ENCODE assay signal across 24 cellular contexts in genomic region chr16:72036098-72036497, GRCh38. TPM values are rescaled to one million over a fixed set of nuclear protein-coding genes. Genes with fewer than 3 reads are reported as not detected.
A peak's percentile ranks its signal among the peaks of the same experiment; 100 is the strongest.
DNase-seq lines count a peak whose midpoint lies in the region; ATAC-seq and TF ChIP-seq lines count a peak whose summit lies in the region.
"Had no signal": no experiment of that assay in that cellular context is flagged by ENCODE, and none has a peak within 500 bp of the region (broad histone marks: within the 10 kb centered on the region; RNA-seq: fewer than 3 reads in every experiment).

No MANE protein-coding gene starts in this region.

- no peaks in the 10 kb centered on the region for H3K36me3 ChIP-seq in H7 (replicated peaks; ENCODE audit: control insufficient read depth, insufficient read depth, low read length)
- no peaks in the 10 kb centered on the region for H3K36me3 ChIP-seq in body of pancreas (replicated peaks in 1 of 2; ENCODE audit: insufficient read depth in 1 of 2, low read depth in 2 of 2)
- H3K36me3 ChIP-seq: HAP-1, SJSA1 had no signal

- no peak overlapping the region for H3K27ac ChIP-seq in body of pancreas
- H3K27ac ChIP-seq: A549, SJSA1 had no signal

- H3K27me3 ChIP-seq in H7 (ENCODE audit: control insufficient read depth, insufficient read depth, low read length) (no peaks in the 10 kb centered on the region), body of pancreas (no peaks in the 10 kb centered on the region)
- H3K27me3 ChIP-seq: SJSA1 had no signal

- POLR2A ChIA-PET in WTC11 (lab: Charles Lee), result no interaction called here

- ATAC-seq in WTC11 (peak; percentile 41), HG03159 (IDR thresholded peaks at IDR 0.05; ENCODE audit: unreplicated experiment) (no peak), body of pancreas (no peak)
- ATAC-seq in stimulated activated effector memory CD8-positive, alpha-beta T cell treated with anti-CD3 and anti-CD28 coated beads, Interleukin-12 subunit alpha, Interleukin-12 subunit beta, amount 100 ng/mL, for 72 hours, result no peak
- ATAC-seq: Right ventricle myocardium inferior had no signal

- CTCF ChIA-PET in WTC11 (lab: Charles Lee), result interaction anchor here (0.8 kb wide), 1 partner anchor 15 kb away, joined by 4 read pairs; no protein-coding TSS in a partner anchor

- H3K36me3 Mint-ChIP-seq in WTC11, result no peaks in the 10 kb centered on the region
- no peaks in the 10 kb centered on the region for H3K36me3 Mint-ChIP-seq in stimulated activated effector memory CD8-positive, alpha-beta T cell treated with anti-CD3 and anti-CD28 coated beads, Interleukin-12 subunit alpha, Interleukin-12 subunit beta, amount 100 ng/mL, for 72 hours

- H3K9me3 ChIP-seq in body of pancreas, result no peaks in the 10 kb centered on the region
- H3K9me3 ChIP-seq: A549, HAP-1, SJSA1 had no signal

- H3K4me3 Mint-ChIP-seq in WTC11, result no peak overlapping the region
- H3K4me3 Mint-ChIP-seq in stimulated activated effector memory CD8-positive, alpha-beta T cell treated with anti-CD3 and anti-CD28 coated beads, Interleukin-12 subunit alpha, Interleukin-12 subunit beta, amount 100 ng/mL, for 72 hours, result no peak overlapping the region
- H3K4me3 Mint-ChIP-seq: B cell, CD14-positive monocyte, IgD-negative memory B cell had no signal

- intact Hi-C loops in body of pancreas (cut with DNase I), result no loop called here

- H3K4me1 ChIP-seq in body of pancreas, result peaks cover under 1% of the 10 kb centered on the region
- H3K4me1 ChIP-seq: A549, SJSA1 had no signal

- H3K9me3 Mint-ChIP-seq in WTC11, result no peaks in the 10 kb centered on the region
- H3K9me3 Mint-ChIP-seq in stimulated activated effector memory CD8-positive, alpha-beta T cell treated with anti-CD3 and anti-CD28 coated beads, Interleukin-12 subunit alpha, Interleukin-12 subunit beta, amount 100 ng/mL, for 72 hours, result no peaks in the 10 kb centered on the region
- H3K9me3 Mint-ChIP-seq: IgD-negative memory B cell had no signal

- peaks cover 19% of the 10 kb centered on the region for H3K4me1 Mint-ChIP-seq in WTC11
- no peaks in the 10 kb centered on the region for H3K4me1 Mint-ChIP-seq in stimulated activated effector memory CD8-positive, alpha-beta T cell treated with anti-CD3 and anti-CD28 coated beads, Interleukin-12 subunit alpha, Interleukin-12 subunit beta, amount 100 ng/mL, for 72 hours
- H3K4me1 Mint-ChIP-seq: B cell, CD14-positive monocyte, IgD-negative memory B cell had no signal

- H3K27ac Mint-ChIP-seq in WTC11, result 0 out of 2 replicates have a peak overlapping the region, but pooled peaks have one; percentile 41
- peak overlapping the region; percentile 60 for H3K27ac Mint-ChIP-seq in stimulated activated effector memory CD8-positive, alpha-beta T cell treated with anti-CD3 and anti-CD28 coated beads, Interleukin-12 subunit alpha, Interleukin-12 subunit beta, amount 100 ng/mL, for 72 hours
- H3K27ac Mint-ChIP-seq: B cell, CD14-positive monocyte, IgD-negative memory B cell had no signal

- DNase-seq in H7 (peak; percentile 37), WTC11 (ENCODE audit: low spot score) (no peak), islet precursor cell (peak; percentile 41), OCI-M2 (lab: John Stamatoyannopoulos, UW; ENCODE audit: unreplicated experiment) (no peak), body of pancreas (no peak)
- DNase-seq in stimulated activated effector memory CD8-positive, alpha-beta T cell treated with anti-CD3 and anti-CD28 coated beads, Interleukin-12 subunit alpha, Interleukin-12 subunit beta, amount 100 ng/mL, for 72 hours (ENCODE audit: low spot score in 2 of 2), result no peak
- DNase-seq: DMS53, GF-D8, Karpas-422, NCI-H1417 treated with DMSO at 0.1 percent for 48 hours, NCI-H187, NCI-H446, NCI-H526, OCI-M1, SW 1271 had no signal

- no peak overlapping the region for H3K4me3 ChIP-seq in H7 (ENCODE audit: insufficient read depth, low read depth, low read length)
- H3K4me3 ChIP-seq in body of pancreas, result no peak overlapping the region
- H3K4me3 ChIP-seq: A549, HAP-1, SJSA1 had no signal

- no peak for TF ChIP-seq POLR2A in body of pancreas (IDR thresholded peaks at IDR 0.05)

- WGBS in body of pancreas, 2 donors, result 80 to 81% methylated on average over 5 of the region's 5 CpGs

- H3K27me3 Mint-ChIP-seq in WTC11 (ENCODE audit: low read depth), result no peaks in the 10 kb centered on the region; the same call in 1 of the 2 replicates
- H3K27me3 Mint-ChIP-seq: B cell, IgD-negative memory B cell had no signal

- TF ChIP-seq CTCF in WTC11 (IDR thresholded peaks at IDR 0.05), result no peak
- TF ChIP-seq CTCF in body of pancreas (IDR thresholded peaks at IDR 0.05), result no peak

TF ChIP-seq in WTC11, 78 proteins besides CTCF, POLR2A, EP300 and RAD21 (continues in another document):
- TF ChIP-seq ZNF232 (CRISPR knock-in tag; IDR thresholded peaks at IDR 0.05), result no peak
- TF ChIP-seq, protein P1, sequence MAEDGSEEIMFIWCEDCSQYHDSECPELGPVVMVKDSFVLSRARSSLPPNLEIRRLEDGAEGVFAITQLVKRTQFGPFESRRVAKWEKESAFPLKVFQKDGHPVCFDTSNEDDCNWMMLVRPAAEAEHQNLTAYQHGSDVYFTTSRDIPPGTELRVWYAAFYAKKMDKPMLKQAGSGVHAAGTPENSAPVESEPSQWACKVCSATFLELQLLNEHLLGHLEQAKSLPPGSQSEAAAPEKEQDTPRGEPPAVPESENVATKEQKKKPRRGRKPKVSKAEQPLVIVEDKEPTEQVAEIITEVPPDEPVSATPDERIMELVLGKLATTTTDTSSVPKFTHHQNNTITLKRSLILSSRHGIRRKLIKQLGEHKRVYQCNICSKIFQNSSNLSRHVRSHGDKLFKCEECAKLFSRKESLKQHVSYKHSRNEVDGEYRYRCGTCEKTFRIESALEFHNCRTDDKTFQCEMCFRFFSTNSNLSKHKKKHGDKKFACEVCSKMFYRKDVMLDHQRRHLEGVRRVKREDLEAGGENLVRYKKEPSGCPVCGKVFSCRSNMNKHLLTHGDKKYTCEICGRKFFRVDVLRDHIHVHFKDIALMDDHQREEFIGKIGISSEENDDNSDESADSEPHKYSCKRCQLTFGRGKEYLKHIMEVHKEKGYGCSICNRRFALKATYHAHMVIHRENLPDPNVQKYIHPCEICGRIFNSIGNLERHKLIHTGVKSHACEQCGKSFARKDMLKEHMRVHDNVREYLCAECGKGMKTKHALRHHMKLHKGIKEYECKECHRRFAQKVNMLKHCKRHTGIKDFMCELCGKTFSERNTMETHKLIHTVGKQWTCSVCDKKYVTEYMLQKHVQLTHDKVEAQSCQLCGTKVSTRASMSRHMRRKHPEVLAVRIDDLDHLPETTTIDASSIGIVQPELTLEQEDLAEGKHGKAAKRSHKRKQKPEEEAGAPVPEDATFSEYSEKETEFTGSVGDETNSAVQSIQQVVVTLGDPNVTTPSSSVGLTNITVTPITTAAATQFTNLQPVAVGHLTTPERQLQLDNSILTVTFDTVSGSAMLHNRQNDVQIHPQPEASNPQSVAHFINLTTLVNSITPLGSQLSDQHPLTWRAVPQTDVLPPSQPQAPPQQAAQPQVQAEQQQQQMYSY (CRISPR knock-in tag; IDR thresholded peaks at IDR 0.05), result peak; percentile 91
- TF ChIP-seq, protein P2, sequence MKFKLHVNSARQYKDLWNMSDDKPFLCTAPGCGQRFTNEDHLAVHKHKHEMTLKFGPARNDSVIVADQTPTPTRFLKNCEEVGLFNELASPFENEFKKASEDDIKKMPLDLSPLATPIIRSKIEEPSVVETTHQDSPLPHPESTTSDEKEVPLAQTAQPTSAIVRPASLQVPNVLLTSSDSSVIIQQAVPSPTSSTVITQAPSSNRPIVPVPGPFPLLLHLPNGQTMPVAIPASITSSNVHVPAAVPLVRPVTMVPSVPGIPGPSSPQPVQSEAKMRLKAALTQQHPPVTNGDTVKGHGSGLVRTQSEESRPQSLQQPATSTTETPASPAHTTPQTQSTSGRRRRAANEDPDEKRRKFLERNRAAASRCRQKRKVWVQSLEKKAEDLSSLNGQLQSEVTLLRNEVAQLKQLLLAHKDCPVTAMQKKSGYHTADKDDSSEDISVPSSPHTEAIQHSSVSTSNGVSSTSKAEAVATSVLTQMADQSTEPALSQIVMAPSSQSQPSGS (CRISPR knock-in tag; IDR thresholded peaks at IDR 0.05; ENCODE audit: borderline replicate concordance, low read depth), result no peak

RNA-seq across cellular contexts. Expression of gene HP, which starts 18.2 kb away (rescaled TPM):
- total RNA-seq in H7 (2014; rRNA removed; shearing (Covaris generic)), result 1.6 and 9.8 TPM in 2 replicates
- total RNA-seq in WTC11 (2021) (10.0 to 20.6 TPM (median 11.1 TPM) in 3 replicates), body of pancreas (10 to 100 TPM in 1 of 2 donors, 1 to 10 TPM in 1; 3.6 to 15.5 TPM)
- total RNA-seq: B cell, M059J had no signal

RNA-seq across cellular contexts. Expression of gene HPR, which starts 26.9 kb away (rescaled TPM):
- total RNA-seq in H7 (2014; rRNA removed; shearing (Covaris generic)), result not detected in 2 replicates
- total RNA-seq in WTC11 (2021) (0.37 TPM in 1 of 3 replicates, not detected in the others), body of pancreas (not detected)
- total RNA-seq: B cell, M059J, SJSA1 had no signal

RNA-seq across cellular contexts. Expression of gene DHODH, which starts 27.6 kb away (rescaled TPM):
- 21.8 and 22.4 TPM in 2 replicates for total RNA-seq in H7 (2014; rRNA removed; shearing (Covaris generic))
- total RNA-seq in WTC11 (2021) (15.3 to 19.0 TPM (median 16.5 TPM) in 3 replicates), body of pancreas (1 to 10 TPM; 4.4 to 5.3 TPM)

RNA-seq across cellular contexts. Expression of gene PKD1L3, which starts 35.9 kb away (rescaled TPM):
- total RNA-seq in H7 (2014; rRNA removed; shearing (Covaris generic)), result 0.03 TPM in 1 of 2 replicates, not detected in the other
- total RNA-seq in WTC11 (2021) (not detected in 3 replicates), body of pancreas (not detected)
- total RNA-seq: B cell, M059J, SJSA1 had no signal

RNA-seq across cellular contexts. Expression of gene TXNL4B, which starts 57.3 kb away (rescaled TPM):
- 6.1 and 8.3 TPM in 2 replicates for total RNA-seq in H7 (2014; rRNA removed; shearing (Covaris generic))
- total RNA-seq in WTC11 (2021) (8.3 to 9.9 TPM (median 9.0 TPM) in 3 replicates), body of pancreas (1 to 10 TPM; 5.4 to 7.3 TPM)

Comparison
In these comparisons a context has a peak if more than half of its experiments do, and no peak if none do; other contexts are left out.
1. DNase-seq: peak in H7 (single experiment) and islet precursor cell (single experiment); none in WTC11 (single experiment), stimulated activated effector memory CD8-positive, alpha-beta T cell treated with anti-CD3 and anti-CD28 coated beads, Interleukin-12 subunit alpha, Interleukin-12 subunit beta, amount 100 ng/mL, for 72 hours (0 of 2), OCI-M2 (single experiment) and body of pancreas (0 of 4).